22 cellular contexts compared by ENCODE assay signal in the genomic region with DNA sequence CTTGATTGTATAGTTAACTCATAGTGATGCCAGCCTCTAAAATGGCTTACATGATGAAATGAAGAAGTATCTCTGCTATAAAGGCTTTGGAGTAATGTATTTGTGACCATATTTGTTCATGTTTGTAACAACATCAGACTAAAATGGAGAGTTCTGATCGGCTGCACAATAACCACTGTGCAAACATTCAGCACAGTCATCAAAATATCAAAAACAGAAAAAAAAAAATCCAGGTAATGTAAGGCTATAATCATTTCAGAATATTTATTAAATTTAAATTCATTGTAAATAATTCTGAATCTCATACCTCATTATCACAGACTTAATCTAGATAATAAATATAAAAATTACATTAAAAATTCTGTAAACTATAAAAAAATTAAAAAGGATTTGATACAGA.
DNase-seq lines count a peak whose midpoint lies in the region; ATAC-seq, FAIRE-seq and TF ChIP-seq lines count a peak whose summit lies in the region.
"Had no signal": no experiment of that assay in that cellular context is flagged by ENCODE, and none has a peak within 500 bp of the region (broad histone marks: within the 10 kb centered on the region; RNA-seq: fewer than 3 reads in every experiment).

No MANE protein-coding gene starts in this region.

- H2BK120ac ChIP-seq in IMR-90 (ENCODE audit: low read depth, low read length), result no peak overlapping the region

- no peak overlapping the region for H4K91ac ChIP-seq in IMR-90 (ENCODE audit: insufficient read depth, low read depth, low read length)

- no peak overlapping the region for H3K4me2 ChIP-seq in IMR-90 (ENCODE audit: low read depth, low read length)
- H3K4me2 ChIP-seq: A549; BLaER1 treated with 17β-estradiol and CSF1 and Interleukin-3, amounts not matched to agents 10 nM and 100 nM had no signal

- TF ChIP-seq POLR2A in IMR-90 (IDR thresholded peaks at IDR 0.05; ENCODE audit: low read depth, low read length), result no peak

- H2AFZ ChIP-seq in IMR-90 (replicated peaks; ENCODE audit: low read length, poor library complexity), result no peak overlapping the region

- H3K4ac ChIP-seq in IMR-90 (ENCODE audit: low read depth, low read length), result no peak overlapping the region

- BruUV-seq in IMR-90 (replicated peaks; lab: Mats Ljungman, UMichigan), result no TSS peak

- H2BK5ac ChIP-seq in IMR-90 (ENCODE audit: low read depth, low read length, poor library complexity, severe bottlenecking), result no peak overlapping the region

- H2AK9ac ChIP-seq in IMR-90 (replicated peaks; ENCODE audit: low read depth, low read length, poor library complexity), result no peak overlapping the region

- H3K18ac ChIP-seq in IMR-90 (ENCODE audit: low read depth, low read length), result no peak overlapping the region

- in situ Hi-C loops in IMR-90 (cut with MboI; ENCODE audit: low sequenced_read_pairs), result no loop called here

- no peaks in the 10 kb centered on the region for H3K27me3 ChIP-seq in IMR-90 (ENCODE audit: control insufficient read depth, insufficient read depth, low read length)
- H3K27me3 ChIP-seq in WERI-Rb-1 (ENCODE audit: insufficient read depth, low read depth, severe bottlenecking), result no peaks in the 10 kb centered on the region
- H3K27me3 ChIP-seq: BLaER1 treated with 17β-estradiol and CSF1 and Interleukin-3, amounts not matched to agents 10 nM and 100 nM had no signal

- intact Hi-C loops in IMR-90 (cut with micrococcal nuclease), result no loop called here

- no peaks in the 10 kb centered on the region for H4K20me1 ChIP-seq in IMR-90 (ENCODE audit: insufficient read depth, low read length)
- H4K20me1 ChIP-seq: BLaER1 treated with 17β-estradiol and CSF1 and Interleukin-3, amounts not matched to agents 10 nM and 100 nM had no signal

- peak; percentile 79 for FAIRE-seq in A204.1 (lab: Jason Lieb, UNC)
- peak; percentile 50 for FAIRE-seq in frontal cortex (lab: Jason Lieb, UNC)
- FAIRE-seq: A549, D721Med, G401.6, GM12878, GM12892, GM18507 had no signal

- no peak overlapping the region for H3K27ac ChIP-seq in IMR-90 (ENCODE audit: insufficient read depth, low read length)
- no peak overlapping the region for H3K27ac ChIP-seq in WERI-Rb-1
- H3K27ac ChIP-seq: A549; BLaER1 treated with 17β-estradiol and CSF1 and Interleukin-3, amounts not matched to agents 10 nM and 100 nM; C4-2B had no signal

- TF ChIP-seq CTCF in IMR-90 (conservative IDR thresholded peaks at IDR 0.05; ENCODE audit: low read depth, low read length) (no peak), WERI-Rb-1 (IDR thresholded peaks at IDR 0.05; ENCODE audit: low read depth, low read length) (no peak)

- H3K4me3 ChIP-seq in IMR-90 (ENCODE audit: insufficient read depth, low read depth, low read length) (no peak overlapping the region), WERI-Rb-1 (ENCODE audit: low read depth, low read length) (no peak overlapping the region)
- H3K4me3 ChIP-seq: A549; BLaER1 treated with 17β-estradiol and CSF1 and Interleukin-3, amounts not matched to agents 10 nM and 100 nM; GM12878 had no signal

- no peak overlapping the region for H2BK15ac ChIP-seq in IMR-90 (ENCODE audit: low read depth, low read length)

- H2AK5ac ChIP-seq in IMR-90 (ENCODE audit: low read depth, low read length), result no peak overlapping the region

- CTCF ChIA-PET in IMR-90 (lab: Yijun Ruan, JAX), result no interaction called here

- no peak for ATAC-seq in IMR-90 (ENCODE audit: low read depth)
- ATAC-seq: A549; CD8-positive, alpha-beta T cell; GM12878 had no signal

- H4K5ac ChIP-seq in IMR-90 (ENCODE audit: low read depth, low read length), result no peak overlapping the region

- H3K9ac ChIP-seq in IMR-90 (ENCODE audit: low read depth, low read length), result no peak overlapping the region
- H3K9ac ChIP-seq: BLaER1 treated with 17β-estradiol and CSF1 and Interleukin-3, amounts not matched to agents 10 nM and 100 nM had no signal

- no peak overlapping the region for H3K56ac ChIP-seq in IMR-90 (ENCODE audit: extremely low read depth, insufficient read depth, low read length)

- H3K23ac ChIP-seq in IMR-90 (ENCODE audit: low read depth, low read length), result no peak overlapping the region

- no peaks in the 10 kb centered on the region for H3K4me1 ChIP-seq in IMR-90 (ENCODE audit: control insufficient read depth, insufficient read depth, low read length)
- H3K4me1 ChIP-seq: A549; BLaER1 treated with 17β-estradiol and CSF1 and Interleukin-3, amounts not matched to agents 10 nM and 100 nM; Caco-2 had no signal

- dilution Hi-C loops in IMR-90 (cut with HindIII; ENCODE audit: low sequenced_read_pairs, unreplicated experiment), result no loop called here

- no peaks in the 10 kb centered on the region for H3K36me3 ChIP-seq in IMR-90 (ENCODE audit: control insufficient read depth, insufficient read depth, low read length)
- no peaks in the 10 kb centered on the region for H3K36me3 ChIP-seq in WERI-Rb-1
- H3K36me3 ChIP-seq: BLaER1 treated with 17β-estradiol and CSF1 and Interleukin-3, amounts not matched to agents 10 nM and 100 nM had no signal

- POLR2A ChIA-PET in IMR-90 (lab: Charles Lee; ENCODE audit: unreplicated experiment), result no interaction called here

- no peaks in the 10 kb centered on the region for H3K9me1 ChIP-seq in IMR-90 (ENCODE audit: insufficient read depth, low read length)

- H3K79me1 ChIP-seq in IMR-90 (ENCODE audit: low read depth in 1 of 2, low read length in 2 of 2), result no peaks in the 10 kb centered on the region

- H3K9me3 ChIP-seq in IMR-90 (ENCODE audit: control insufficient read depth, insufficient read depth, low read length) (peaks cover 2% of the 10 kb centered on the region), WERI-Rb-1 (ENCODE audit: severe bottlenecking) (no peaks in the 10 kb centered on the region)
- H3K9me3 ChIP-seq: A549; BLaER1 treated with 17β-estradiol and CSF1 and Interleukin-3, amounts not matched to agents 10 nM and 100 nM; Caco-2 had no signal

- DNase-seq in IMR-90 (no peak), frontal cortex (ENCODE audit: low spot score in 2 of 2) (no peak), NCI-H1048 (lab: John Stamatoyannopoulos, UW) (no peak), RKO (ENCODE audit: low spot score) (no peak), WERI-Rb-1 (no peak)
- DNase-seq: 8988T; AML-193; Caco-2; Calu3; CD4-positive, alpha-beta T cell; CD8-positive, alpha-beta T cell; DMS79 treated with DMSO at 0.1 percent for 48 hours; GF-D8 had no signal

- H2BK20ac ChIP-seq in IMR-90 (ENCODE audit: low read depth, low read length), result no peak overlapping the region

- WGBS in IMR-90 (ENCODE audit: extremely low coverage in 2 of 2, insufficient read length in 1 of 2), 2 experiments, result no CpG with 5 or more reads among the region's 1 CpG

- no peak overlapping the region for H3K14ac ChIP-seq in IMR-90 (replicated peaks; ENCODE audit: low read depth, low read length)

- TF ChIP-seq RAD21 in IMR-90 (IDR thresholded peaks at IDR 0.05; ENCODE audit: low read length), result no peak

- H4K8ac ChIP-seq in IMR-90 (ENCODE audit: low read depth in 2 of 2, low read length in 2 of 2), result no peak overlapping the region

TF ChIP-seq in IMR-90, 13 proteins besides CTCF, POLR2A, EP300 and RAD21:
- TF ChIP-seq MAFK (IDR thresholded peaks at IDR 0.05; ENCODE audit: low read depth, low read length), result peak; percentile 38
- TF ChIP-seq, protein P1, sequence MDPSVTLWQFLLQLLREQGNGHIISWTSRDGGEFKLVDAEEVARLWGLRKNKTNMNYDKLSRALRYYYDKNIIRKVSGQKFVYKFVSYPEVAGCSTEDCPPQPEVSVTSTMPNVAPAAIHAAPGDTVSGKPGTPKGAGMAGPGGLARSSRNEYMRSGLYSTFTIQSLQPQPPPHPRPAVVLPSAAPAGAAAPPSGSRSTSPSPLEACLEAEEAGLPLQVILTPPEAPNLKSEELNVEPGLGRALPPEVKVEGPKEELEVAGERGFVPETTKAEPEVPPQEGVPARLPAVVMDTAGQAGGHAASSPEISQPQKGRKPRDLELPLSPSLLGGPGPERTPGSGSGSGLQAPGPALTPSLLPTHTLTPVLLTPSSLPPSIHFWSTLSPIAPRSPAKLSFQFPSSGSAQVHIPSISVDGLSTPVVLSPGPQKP (IDR thresholded peaks at IDR 0.05; ENCODE audit: borderline replicate concordance, low read depth, low read length), result no peak
- TF ChIP-seq FOS (IDR thresholded peaks at IDR 0.05; ENCODE audit: low read depth, low read length), result no peak
- TF ChIP-seq BHLHE40 (IDR thresholded peaks at IDR 0.05; ENCODE audit: low read depth, low read length), result no peak
